ENCODE assay signal across 8 cellular contexts in the genomic region with DNA sequence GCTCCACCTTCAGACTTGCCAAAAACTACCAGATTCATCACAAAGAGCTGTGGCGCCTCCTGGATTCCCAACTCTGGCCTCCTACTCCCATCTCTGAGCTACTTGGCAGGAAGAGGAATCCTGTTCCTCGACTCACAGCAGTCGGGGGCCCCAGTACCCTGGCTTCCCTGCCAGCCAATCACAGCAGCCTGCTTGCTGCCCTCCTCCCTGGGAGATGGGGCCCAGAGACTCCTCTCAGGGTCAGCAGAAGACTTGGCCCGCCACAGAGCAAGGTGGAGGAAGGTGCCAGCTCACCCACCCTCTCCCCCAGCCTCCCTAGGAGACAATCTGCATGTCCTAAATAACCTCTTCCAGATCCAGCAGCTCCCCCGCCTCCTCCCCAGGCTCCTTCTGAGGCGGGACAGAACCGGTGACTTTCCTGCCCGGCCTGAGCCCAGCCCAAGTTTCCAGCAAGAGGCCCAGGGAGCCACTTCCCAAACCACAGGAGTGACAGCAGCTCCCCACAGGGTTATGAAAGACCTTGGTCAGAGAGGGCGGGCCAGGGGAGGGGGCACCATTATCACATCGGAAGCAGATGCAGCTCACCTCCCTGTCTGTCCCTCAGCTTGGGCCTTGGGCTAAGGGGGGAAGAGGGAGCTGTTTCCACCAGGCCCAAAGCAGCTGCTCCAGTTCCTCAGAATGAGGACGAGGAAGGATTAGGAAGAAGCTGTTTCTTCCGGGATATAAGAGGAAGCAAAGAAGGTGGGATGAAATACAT. TPM values are rescaled to one million over a fixed set of nuclear protein-coding genes. Genes with fewer than 3 reads are reported as not detected.
DNase-seq lines count a peak whose midpoint lies in the region; ATAC-seq, FAIRE-seq and TF ChIP-seq lines count a peak whose summit lies in the region.

No MANE protein-coding gene starts in this region.

- H3K27ac ChIP-seq in OCI-LY7 (ENCODE audit: low read depth, low read length, poor library complexity, severe bottlenecking) (peak overlapping the region; percentile 82), K562 (ENCODE audit: extremely low read depth, low read depth, low read length) (peak overlapping the region; percentile 72), stomach (peak overlapping the region in 4 of 5 donors; percentile 89 to 91 (median 90))

- in situ Hi-C loops in K562 (cut with MboI): loop anchor here (5.0 kb wide), 1 partner anchor 103 kb away; no protein-coding TSS in a partner anchor

- H3K79me2 ChIP-seq in OCI-LY7 (ENCODE audit: insufficient read depth, low read depth, low read length): peaks cover 87% of the 10 kb centered on the region
- H3K79me2 ChIP-seq in K562 (ENCODE audit: control insufficient read depth, insufficient read depth, low read length): peaks cover 81% of the 10 kb centered on the region

- H3K4me3 ChIP-seq in OCI-LY7 (ENCODE audit: low read depth, low read length, poor library complexity, severe bottlenecking) (peak overlapping the region; percentile 93), K562 (peak overlapping the region; percentile 81), stomach (peak overlapping the region in 2 of 4 donors; percentile 21 to 86)

- peak; percentile 47 for TF ChIP-seq POLR2A in K562 (conservative IDR thresholded peaks at IDR 0.05)
- no peak for TF ChIP-seq POLR2A in stomach (IDR thresholded peaks at IDR 0.05)

- peak; percentile 80 for DNase-seq in ELF-1 (ENCODE audit: low read depth, low spot score)
- peak; percentile 31 for DNase-seq in OCI-LY7 (ENCODE audit: low spot score)
- peak; percentile 51 to 96 (median 71) for DNase-seq in K562 (ENCODE audit: extremely low read depth in 1 of 4, low spot score in 3 of 4)
- peak; percentile 32 for DNase-seq in left kidney (ENCODE audit: low read depth, low spot score)
- peak; percentile 30 for DNase-seq in stomach

- BruUV-seq in OCI-LY7 (replicated peaks; lab: Mats Ljungman, UMichigan) (no TSS peak), K562 (replicated peaks; lab: Mats Ljungman, UMichigan) (no TSS peak)

- WGBS in K562 (ENCODE audit: insufficient coverage, low coverage, missing lambda C conversion rate): 9% methylated on average over 12 of the region's 12 CpGs
- 55 to 68% (median 57%) methylated on average over 11 to 12 of the region's 12 CpGs for WGBS in stomach, 5 donors

- H3K9ac ChIP-seq in K562 (ENCODE audit: insufficient read depth in 1 of 2, low read depth in 2 of 2, low read length in 2 of 2): peak overlapping the region; percentile 46 to 84

- peaks cover 78% of the 10 kb centered on the region for H3K4me1 ChIP-seq in OCI-LY7 (ENCODE audit: insufficient read depth, low read length, poor library complexity, severe bottlenecking)
- peaks cover 58 to 69% of the 10 kb centered on the region in 2 experiments for H3K4me1 ChIP-seq in K562 (replicated peaks in 1 of 2; ENCODE audit: control insufficient read depth in 2 of 2, insufficient read depth in 2 of 2, low read length in 2 of 2)
- H3K4me1 ChIP-seq in stomach: peaks cover 29 to 75% (median 65%) of the 10 kb centered on the region in 4 donors

- H3K4me2 ChIP-seq in OCI-LY7 (ENCODE audit: low read length) (peak overlapping the region; percentile 93), K562 (ENCODE audit: insufficient read depth, low read length) (peak overlapping the region; percentile 90)

- peak in 1 of 2 experiments; percentile 32; a peak in 3 of 4 replicates for TF ChIP-seq RAD21 in K562 (CRISPR knock-in tag; conservative IDR thresholded peaks at IDR 0.05 in 1 of 2, IDR thresholded peaks at IDR 0.05 in 1 of 2)

- H4K20me1 ChIP-seq in OCI-LY7 (ENCODE audit: insufficient read depth, low read length) (peaks cover 35% of the 10 kb centered on the region), K562 (replicated peaks; ENCODE audit: control insufficient read depth, insufficient read depth, low read length) (peaks cover 18% of the 10 kb centered on the region)

- TF ChIP-seq CTCF in OCI-LY7 (conservative IDR thresholded peaks at IDR 0.05; ENCODE audit: low read length) (0 out of 2 replicates have a peak, but pooled peaks have one; percentile 10), K562 (IDR thresholded peaks at IDR 0.05 in 2 of 3, conservative IDR thresholded peaks at IDR 0.05 in 1 of 3; ENCODE audit: insufficient read depth in 2 of 3, low read depth in 1 of 3, low read length in 3 of 3) (peak in 1 of 3 experiments; percentile 9; a peak in 2 of 6 replicates), stomach (IDR thresholded peaks at IDR 0.05) (no peak)

- CTCF ChIA-PET in OCI-LY7 (lab: Charles Lee; ENCODE audit: unreplicated experiment) (interaction anchor here (0.9 to 2.5 kb wide), 8 partner anchors 15 to 153 kb away, joined by 3 to 9 read pairs (median 4); a partner anchor contains a TSS), K562 (lab: Yijun Ruan, JAX; ENCODE audit: low intra/inter-chr PET ratio) (interaction anchor here (0.6 to 1.2 kb wide), 4 partner anchors 90 to 138 kb away, joined by 3 to 7 read pairs (median 4); no protein-coding TSS in a partner anchor)

- ATAC-seq in K562 (peak; percentile 58), HG03342 (IDR thresholded peaks at IDR 0.05; ENCODE audit: unreplicated experiment) (no peak), GM21529 (IDR thresholded peaks at IDR 0.05; ENCODE audit: unreplicated experiment) (no peak), HG03108 (IDR thresholded peaks at IDR 0.05; ENCODE audit: unreplicated experiment) (no peak)

- H3K36me3 ChIP-seq in OCI-LY7 (ENCODE audit: insufficient read depth, low read length): peaks cover 72% of the 10 kb centered on the region
- H3K36me3 ChIP-seq in K562 (ENCODE audit: control insufficient read depth, insufficient read depth, low read length): peaks cover 58% of the 10 kb centered on the region
- H3K36me3 ChIP-seq in stomach: peaks cover 14 to 34% (median 28%) of the 10 kb centered on the region in 4 donors

- POLR2A ChIA-PET in OCI-LY7 (lab: Charles Lee) (interaction anchor here (0.7 to 3.2 kb wide), 15 partner anchors 10 to 111 kb away, joined by 3 to 19 read pairs (median 5); a partner anchor contains a TSS), K562 (lab: Yijun Ruan, JAX) (interaction anchor here (0.6 to 13.7 kb wide), 23 partner anchors 11 to 1084 kb away, joined by 3 to 166 read pairs (median 4); a partner anchor contains a TSS)

- FAIRE-seq in K562 (lab: Jason Lieb, UNC): peak; percentile 92

- no peaks in the 10 kb centered on the region for H3K9me2 ChIP-seq in OCI-LY7 (ENCODE audit: insufficient read depth, low read length)

- H2AFZ ChIP-seq in OCI-LY7 (ENCODE audit: low read length): no peak overlapping the region
- H2AFZ ChIP-seq in K562 (ENCODE audit: low read depth, low read length): no peak overlapping the region

- H3K27me3 ChIP-seq in K562 (ENCODE audit: control insufficient read depth in 2 of 2, insufficient read depth in 2 of 2, low read length in 2 of 2) (no peaks in the 10 kb centered on the region), stomach (no peaks in the 10 kb centered on the region)

- intact Hi-C loops in OCI-LY7 (cut with micrococcal nuclease; ENCODE audit: unreplicated experiment): no loop called here
- intact Hi-C loops in K562 (cut with micrococcal nuclease): loop anchor here (1.0 to 10.0 kb wide), 4 partner anchors 28 to 278 kb away; a partner anchor contains a TSS
- intact Hi-C loops in stomach (cut with DNase I; ENCODE audit: low total_unique reads): loop anchor here (10.0 kb wide), 1 partner anchor 106 kb away; no protein-coding TSS in a partner anchor

- H3K9me1 ChIP-seq in K562 (ENCODE audit: control insufficient read depth, insufficient read depth, low read length): no peaks in the 10 kb centered on the region

- TF ChIP-seq EP300 in K562 (IDR thresholded peaks at IDR 0.05; ENCODE audit: low read length) (peak; percentile 83), stomach (IDR thresholded peaks at IDR 0.05) (no peak)

- H3K9me3 ChIP-seq in OCI-LY7 (ENCODE audit: low read length) (no peaks in the 10 kb centered on the region), K562 (replicated peaks; ENCODE audit: control insufficient read depth, insufficient read depth, low read depth, low read length) (no peaks in the 10 kb centered on the region), stomach (no peaks in the 10 kb centered on the region)

RNA-seq across cellular contexts. Expression of a gene that starts 2.3 kb away (rescaled TPM):
- total RNA-seq in OCI-LY7 (2014; rRNA removed; shearing (Covaris generic)): 229 and 319 TPM in 2 replicates
- 244 and 303 TPM in 2 replicates for total RNA-seq in OCI-LY7 (2022)
- total RNA-seq in K562 (2011; cell fraction: chromatin; rRNA removed; ENCODE audit: low replicate concordance): 88.0 and 191 TPM in 2 replicates
- 181 and 188 TPM in 2 replicates for total RNA-seq in K562 (2011; cell fraction: nucleolus; rRNA removed)
- 138 and 178 TPM in 2 replicates for total RNA-seq in K562 (2011; cell fraction: nucleoplasm; rRNA removed)
- 112 and 148 TPM in 2 replicates for total RNA-seq in K562 (2014; rRNA removed)
- total RNA-seq in K562 (2014; rRNA removed; fragmentation: Illumina TruSeq; extraction: Trizol): 57.5 and 65.7 TPM in 2 replicates
- 75.3 and 75.4 TPM in 2 replicates for total RNA-seq in K562 (2015; rRNA removed; fragmentation: Illumina TruSeq; extraction: Trizol)
- 196 and 204 TPM in 2 replicates for total RNA-seq in K562 (2021)
- polyA plus RNA-seq in K562 (2011; rRNA removed): 97.4 and 119 TPM in 2 replicates
- polyA plus RNA-seq in K562 (2011; cell fraction: cytosol; rRNA removed): 157 and 318 TPM in 2 replicates
- polyA plus RNA-seq in K562 (2011; cell fraction: nucleus; rRNA removed): 168 and 256 TPM in 2 replicates
- polyA plus RNA-seq in K562 (2012): 157 and 244 TPM in 2 replicates
- 111 and 139 TPM in 2 replicates for polyA plus RNA-seq in K562 (2014; fragmentation: Illumina TruSeq; extraction: Trizol)
- polyA plus RNA-seq in K562 (2014; fragmentation: Nextera tagmentation; extraction: Ambion mirVana): 10 to 100 TPM; 21.5 to 24.7 TPM
- 124 and 127 TPM in 2 replicates for polyA plus RNA-seq in K562 (2014; rRNA removed)
- polyA minus RNA-seq in K562 (2011; rRNA and poly(A)+ RNA removed): 47.7 and 77.9 TPM in 2 replicates
- polyA minus RNA-seq in K562 (2011; cell fraction: cytosol; rRNA and poly(A)+ RNA removed): 109 and 120 TPM in 2 replicates
- polyA minus RNA-seq in K562 (2011; cell fraction: nucleus; rRNA and poly(A)+ RNA removed): 103 and 115 TPM in 2 replicates
- total RNA-seq in stomach: 100 to 1,000 TPM in 2 of 5 donors, 10 to 100 TPM in 3; 40.6 to 193 (median 84.2) TPM
- 10 to 100 TPM; 75.3 to 77.2 (median 75.9) TPM for polyA plus RNA-seq in stomach

RNA-seq across cellular contexts. Expression of a gene that starts 18.0 kb away (rescaled TPM):
- 36.1 and 41.9 TPM in 2 replicates for total RNA-seq in OCI-LY7 (2014; rRNA removed; shearing (Covaris generic))
- 43.7 and 54.5 TPM in 2 replicates for total RNA-seq in OCI-LY7 (2022)
- total RNA-seq in K562 (2011; cell fraction: chromatin; rRNA removed; ENCODE audit: low replicate concordance): 24.3 and 66.7 TPM in 2 replicates
- total RNA-seq in K562 (2011; cell fraction: nucleolus; rRNA removed): 56.6 and 60.5 TPM in 2 replicates
- 38.7 and 41.2 TPM in 2 replicates for total RNA-seq in K562 (2011; cell fraction: nucleoplasm; rRNA removed)
- total RNA-seq in K562 (2014; rRNA removed): 53.4 and 65.4 TPM in 2 replicates
- 28.9 and 36.2 TPM in 2 replicates for total RNA-seq in K562 (2014; rRNA removed; fragmentation: Illumina TruSeq; extraction: Trizol)
- 49.1 and 52.1 TPM in 2 replicates for total RNA-seq in K562 (2015; rRNA removed; fragmentation: Illumina TruSeq; extraction: Trizol)
- 90.6 and 92.3 TPM in 2 replicates for total RNA-seq in K562 (2021)
- 70.0 and 70.2 TPM in 2 replicates for polyA plus RNA-seq in K562 (2011; rRNA removed)
- 57.8 and 85.0 TPM in 2 replicates for polyA plus RNA-seq in K562 (2011; cell fraction: cytosol; rRNA removed)
- 67.9 and 100 TPM in 2 replicates for polyA plus RNA-seq in K562 (2011; cell fraction: nucleus; rRNA removed)
- polyA plus RNA-seq in K562 (2012): 45.5 and 56.6 TPM in 2 replicates
- 67.7 and 73.2 TPM in 2 replicates for polyA plus RNA-seq in K562 (2014; fragmentation: Illumina TruSeq; extraction: Trizol)
- 10 to 100 TPM; 22.2 to 25.8 TPM for polyA plus RNA-seq in K562 (2014; fragmentation: Nextera tagmentation; extraction: Ambion mirVana)
- 68.2 and 90.7 TPM in 2 replicates for polyA plus RNA-seq in K562 (2014; rRNA removed)
- 38.0 and 44.7 TPM in 2 replicates for polyA minus RNA-seq in K562 (2011; rRNA and poly(A)+ RNA removed)
- polyA minus RNA-seq in K562 (2011; cell fraction: cytosol; rRNA and poly(A)+ RNA removed): 42.5 and 53.4 TPM in 2 replicates
- 30.7 and 40.4 TPM in 2 replicates for polyA minus RNA-seq in K562 (2011; cell fraction: nucleus; rRNA and poly(A)+ RNA removed)
- total RNA-seq in stomach: 10 to 100 TPM in 2 of 5 donors, 1 to 10 TPM in 2, not detected in 1; 1.8 to 65.2 (median 10.1) TPM
- polyA plus RNA-seq in stomach: 10 to 100 TPM in 2 of 3 donors, 1 to 10 TPM in 1; 8.6 to 11.9 (median 10.6) TPM

RNA-seq across cellular contexts. Expression of a gene that starts 18.3 kb away (rescaled TPM):
- 27.7 and 30.7 TPM in 2 replicates for total RNA-seq in OCI-LY7 (2014; rRNA removed; shearing (Covaris generic))
- total RNA-seq in OCI-LY7 (2022): 33.2 and 35.2 TPM in 2 replicates
- total RNA-seq in K562 (2011; cell fraction: chromatin; rRNA removed; ENCODE audit: low replicate concordance): 55.3 and 68.5 TPM in 2 replicates
- total RNA-seq in K562 (2011; cell fraction: nucleolus; rRNA removed): 42.0 and 46.7 TPM in 2 replicates
- 54.3 and 70.6 TPM in 2 replicates for total RNA-seq in K562 (2011; cell fraction: nucleoplasm; rRNA removed)
- 27.3 and 33.6 TPM in 2 replicates for total RNA-seq in K562 (2014; rRNA removed)
- 44.6 and 45.7 TPM in 2 replicates for total RNA-seq in K562 (2014; rRNA removed; fragmentation: Illumina TruSeq; extraction: Trizol)
- 36.7 and 38.1 TPM in 2 replicates for total RNA-seq in K562 (2015; rRNA removed; fragmentation: Illumina TruSeq; extraction: Trizol)
- 46.0 and 46.5 TPM in 2 replicates for total RNA-seq in K562 (2021)
- polyA plus RNA-seq in K562 (2011; rRNA removed): 57.6 and 60.0 TPM in 2 replicates
- polyA plus RNA-seq in K562 (2011; cell fraction: cytosol; rRNA removed): 61.5 and 69.9 TPM in 2 replicates
- 37.6 and 39.3 TPM in 2 replicates for polyA plus RNA-seq in K562 (2011; cell fraction: nucleus; rRNA removed)
- polyA plus RNA-seq in K562 (2012): 30.2 and 30.4 TPM in 2 replicates
- 48.8 and 58.2 TPM in 2 replicates for polyA plus RNA-seq in K562 (2014; fragmentation: Illumina TruSeq; extraction: Trizol)
- polyA plus RNA-seq in K562 (2014; fragmentation: Nextera tagmentation; extraction: Ambion mirVana): 10 to 100 TPM; 63.8 to 80.9 TPM
- polyA plus RNA-seq in K562 (2014; rRNA removed): 30.4 and 32.1 TPM in 2 replicates
- 55.4 and 62.0 TPM in 2 replicates for polyA minus RNA-seq in K562 (2011; rRNA and poly(A)+ RNA removed)
- polyA minus RNA-seq in K562 (2011; cell fraction: cytosol; rRNA and poly(A)+ RNA removed): 21.7 and 24.6 TPM in 2 replicates
- polyA minus RNA-seq in K562 (2011; cell fraction: nucleus; rRNA and poly(A)+ RNA removed): 16.6 and 27.3 TPM in 2 replicates
- 10 to 100 TPM in 4 of 5 donors, 1 to 10 TPM in 1; 1.2 to 34.4 (median 18.8) TPM for total RNA-seq in stomach
- polyA plus RNA-seq in stomach: 1 to 10 TPM; 6.1 to 9.8 (median 7.2) TPM

RNA-seq across cellular contexts. Expression of a gene that starts 44.1 kb away (rescaled TPM):
- 7.4 and 9.0 TPM in 2 replicates for total RNA-seq in OCI-LY7 (2014; rRNA removed; shearing (Covaris generic))
- total RNA-seq in OCI-LY7 (2022) (17.8 and 21.4 TPM in 2 replicates), K562 (2014; rRNA removed) (3.9 and 4.3 TPM in 2 replicates), K562 (2014; rRNA removed; fragmentation: Illumina TruSeq; extraction: Trizol) (6.5 and 7.3 TPM in 2 replicates), K562 (2015; rRNA removed; fragmentation: Illumina TruSeq; extraction: Trizol) (4.2 and 4.7 TPM in 2 replicates), K562 (2021) (6.9 and 9.1 TPM in 2 replicates), stomach (10 to 100 TPM in 2 of 5 donors, 1 to 10 TPM in 3; 4.0 to 26.3 (median 5.7) TPM)
- total RNA-seq in K562 (2011; cell fraction: chromatin; rRNA removed; ENCODE audit: low replicate concordance): 12.0 and 22.0 TPM in 2 replicates
- total RNA-seq in K562 (2011; cell fraction: nucleolus; rRNA removed): 5.8 and 7.2 TPM in 2 replicates
- 14.2 and 27.4 TPM in 2 replicates for total RNA-seq in K562 (2011; cell fraction: nucleoplasm; rRNA removed)
- polyA plus RNA-seq in K562 (2011; rRNA removed) (9.7 and 9.9 TPM in 2 replicates), K562 (2014; fragmentation: Illumina TruSeq; extraction: Trizol) (7.7 and 8.5 TPM in 2 replicates), K562 (2014; fragmentation: Nextera tagmentation; extraction: Ambion mirVana) (1 to 10 TPM; 1.0 to 1.6 TPM), K562 (2014; rRNA removed) (7.8 and 8.3 TPM in 2 replicates), stomach (1 to 10 TPM in 1 of 3 donors, under 1 TPM in 2; 0.50 to 1.2 (median 0.58) TPM)
- 6.0 and 6.7 TPM in 2 replicates for polyA plus RNA-seq in K562 (2011; cell fraction: cytosol; rRNA removed)
- 16.2 and 20.3 TPM in 2 replicates for polyA plus RNA-seq in K562 (2011; cell fraction: nucleus; rRNA removed)
- 5.9 and 6.9 TPM in 2 replicates for polyA plus RNA-seq in K562 (2012)
- 6.4 and 7.9 TPM in 2 replicates for polyA minus RNA-seq in K562 (2011; rRNA and poly(A)+ RNA removed)
- polyA minus RNA-seq in K562 (2011; cell fraction: cytosol; rRNA and poly(A)+ RNA removed): 3.2 and 3.8 TPM in 2 replicates
- 7.0 and 9.3 TPM in 2 replicates for polyA minus RNA-seq in K562 (2011; cell fraction: nucleus; rRNA and poly(A)+ RNA removed)

Comparison
In these comparisons a context has a peak if more than half of its experiments do, and no peak if none do; other contexts are left out.
1. DNase-seq: peak in every context shown above with its lines; median percentile 80 in ELF-1; 71 in K562; 32 in left kidney; 31 in OCI-LY7; 30 in stomach.